In genomic region chr2:61764035-61764800, GRCh38 we compare ENCODE assay signal across 1 cellular context.
TF ChIP-seq lines count a peak whose summit lies in the region.

No MANE protein-coding gene starts in this region.

TF ChIP-seq in HepG2, 621 proteins besides CTCF, POLR2A, EP300 and RAD21 (continued from another document and continues in another):
- TF ChIP-seq ZNF33A (CRISPR knock-in tag; IDR thresholded peaks at IDR 0.05; ENCODE audit: borderline replicate concordance) (no peak), TRIM24 (CRISPR knock-in tag; IDR thresholded peaks at IDR 0.05) (no peak), CCAR2 (optimal IDR thresholded peaks at IDR 0.05; ENCODE audit: low read depth, low read length) (no peak), HDAC2 (CRISPR knock-in tag; IDR thresholded peaks at IDR 0.05) (0 out of 2 replicates have a peak, but pooled peaks have one; percentile 9), MXI1 (IDR thresholded peaks at IDR 0.05; ENCODE audit: borderline replicate concordance, low read depth, low read length) (peak; percentile 71; the same call in 1 of the 3 replicates), ZC3H13 (CRISPR knock-in tag; IDR thresholded peaks at IDR 0.05) (no peak; the same call in 1 of the 2 replicates), ZFP90 (CRISPR knock-in tag; IDR thresholded peaks at IDR 0.05; ENCODE audit: borderline replicate concordance) (peak; percentile 54; the same call in 1 of the 2 replicates), ZNF614 (CRISPR knock-in tag; IDR thresholded peaks at IDR 0.05; ENCODE audit: borderline replicate concordance) (0 out of 2 replicates have a peak, but pooled peaks have one; percentile 52), ZNF790 (CRISPR knock-in tag; IDR thresholded peaks at IDR 0.05; ENCODE audit: borderline replicate concordance) (no peak; the same call in 1 of the 2 replicates), ZNF10 (CRISPR knock-in tag; IDR thresholded peaks at IDR 0.05; ENCODE audit: borderline replicate concordance, low read depth) (no peak), GFI1 (CRISPR knock-in tag; IDR thresholded peaks at IDR 0.05; ENCODE audit: borderline replicate concordance) (peak; percentile 70; the same call in 1 of the 2 replicates), BRCA1 (CRISPR knock-in tag; IDR thresholded peaks at IDR 0.05) (peak; percentile 80; the same call in 1 of the 2 replicates), XRCC5 (optimal IDR thresholded peaks at IDR 0.05; ENCODE audit: low read length) (no peak), FOXK2 (IDR thresholded peaks at IDR 0.05) (no peak), ZFP37 (CRISPR knock-in tag; IDR thresholded peaks at IDR 0.05; ENCODE audit: borderline replicate concordance) (no peak), MAFK (conservative IDR thresholded peaks at IDR 0.05 in 1 of 2, IDR thresholded peaks at IDR 0.05 in 1 of 2; ENCODE audit: low read length in 2 of 2) (no peak), IRF2 (CRISPR knock-in tag; IDR thresholded peaks at IDR 0.05) (peak; percentile 65; the same call in 1 of the 2 replicates), ZNF160 (CRISPR knock-in tag; IDR thresholded peaks at IDR 0.05) (peak; percentile 46; the same call in 1 of the 2 replicates), SSRP1 (CRISPR knock-in tag; IDR thresholded peaks at IDR 0.05) (0 out of 2 replicates have a peak, but pooled peaks have one; percentile 66), ZNF660 (CRISPR knock-in tag; IDR thresholded peaks at IDR 0.05; ENCODE audit: borderline replicate concordance, low read depth) (no peak), ZBTB10 (CRISPR knock-in tag; IDR thresholded peaks at IDR 0.05; ENCODE audit: borderline replicate concordance) (0 out of 2 replicates have a peak, but pooled peaks have one; percentile 63), CEBPG (CRISPR knock-in tag; IDR thresholded peaks at IDR 0.05) (peak; percentile 4; the same call in 1 of the 2 replicates), SP4 (CRISPR knock-in tag; IDR thresholded peaks at IDR 0.05) (peak; percentile 70; the same call in 1 of the 2 replicates), PAF1 (CRISPR knock-in tag; IDR thresholded peaks at IDR 0.05) (no peak), ZNF549 (CRISPR knock-in tag; IDR thresholded peaks at IDR 0.05) (no peak), PRMT3 (CRISPR knock-in tag; IDR thresholded peaks at IDR 0.05; ENCODE audit: borderline replicate concordance, low read depth) (0 out of 2 replicates have a peak, but pooled peaks have one; percentile 61), ZNF12 (CRISPR knock-in tag; IDR thresholded peaks at IDR 0.05) (0 out of 2 replicates have a peak, but pooled peaks have one; percentile 9), ZNF343 (CRISPR knock-in tag; IDR thresholded peaks at IDR 0.05) (peak; percentile 50), SMAD3 (CRISPR knock-in tag; IDR thresholded peaks at IDR 0.05) (no peak), ETS1 (CRISPR knock-in tag; IDR thresholded peaks at IDR 0.05) (no peak), ZNF235 (CRISPR knock-in tag; IDR thresholded peaks at IDR 0.05; ENCODE audit: borderline replicate concordance) (no peak), NCOA2 (CRISPR knock-in tag; IDR thresholded peaks at IDR 0.05) (no peak; the same call in 1 of the 2 replicates), ZNF572 (CRISPR knock-in tag; IDR thresholded peaks at IDR 0.05) (peak; percentile 44; the same call in 1 of the 2 replicates), GTF3A (CRISPR knock-in tag; conservative IDR thresholded peaks at IDR 0.05) (no peak), GATA4 (IDR thresholded peaks at IDR 0.05; ENCODE audit: borderline replicate concordance, low read depth) (no peak)
- TF ChIP-seq, protein P1, sequence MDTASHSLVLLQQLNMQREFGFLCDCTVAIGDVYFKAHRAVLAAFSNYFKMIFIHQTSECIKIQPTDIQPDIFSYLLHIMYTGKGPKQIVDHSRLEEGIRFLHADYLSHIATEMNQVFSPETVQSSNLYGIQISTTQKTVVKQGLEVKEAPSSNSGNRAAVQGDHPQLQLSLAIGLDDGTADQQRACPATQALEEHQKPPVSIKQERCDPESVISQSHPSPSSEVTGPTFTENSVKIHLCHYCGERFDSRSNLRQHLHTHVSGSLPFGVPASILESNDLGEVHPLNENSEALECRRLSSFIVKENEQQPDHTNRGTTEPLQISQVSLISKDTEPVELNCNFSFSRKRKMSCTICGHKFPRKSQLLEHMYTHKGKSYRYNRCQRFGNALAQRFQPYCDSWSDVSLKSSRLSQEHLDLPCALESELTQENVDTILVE (CRISPR knock-in tag; IDR thresholded peaks at IDR 0.05): no peak
- TF ChIP-seq, protein P2, sequence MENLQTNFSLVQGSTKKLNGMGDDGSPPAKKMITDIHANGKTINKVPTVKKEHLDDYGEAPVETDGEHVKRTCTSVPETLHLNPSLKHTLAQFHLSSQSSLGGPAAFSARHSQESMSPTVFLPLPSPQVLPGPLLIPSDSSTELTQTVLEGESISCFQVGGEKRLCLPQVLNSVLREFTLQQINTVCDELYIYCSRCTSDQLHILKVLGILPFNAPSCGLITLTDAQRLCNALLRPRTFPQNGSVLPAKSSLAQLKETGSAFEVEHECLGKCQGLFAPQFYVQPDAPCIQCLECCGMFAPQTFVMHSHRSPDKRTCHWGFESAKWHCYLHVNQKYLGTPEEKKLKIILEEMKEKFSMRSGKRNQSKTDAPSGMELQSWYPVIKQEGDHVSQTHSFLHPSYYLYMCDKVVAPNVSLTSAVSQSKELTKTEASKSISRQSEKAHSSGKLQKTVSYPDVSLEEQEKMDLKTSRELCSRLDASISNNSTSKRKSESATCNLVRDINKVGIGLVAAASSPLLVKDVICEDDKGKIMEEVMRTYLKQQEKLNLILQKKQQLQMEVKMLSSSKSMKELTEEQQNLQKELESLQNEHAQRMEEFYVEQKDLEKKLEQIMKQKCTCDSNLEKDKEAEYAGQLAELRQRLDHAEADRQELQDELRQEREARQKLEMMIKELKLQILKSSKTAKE (CRISPR knock-in tag; IDR thresholded peaks at IDR 0.05; ENCODE audit: borderline replicate concordance): no peak
- TF ChIP-seq, protein P3, sequence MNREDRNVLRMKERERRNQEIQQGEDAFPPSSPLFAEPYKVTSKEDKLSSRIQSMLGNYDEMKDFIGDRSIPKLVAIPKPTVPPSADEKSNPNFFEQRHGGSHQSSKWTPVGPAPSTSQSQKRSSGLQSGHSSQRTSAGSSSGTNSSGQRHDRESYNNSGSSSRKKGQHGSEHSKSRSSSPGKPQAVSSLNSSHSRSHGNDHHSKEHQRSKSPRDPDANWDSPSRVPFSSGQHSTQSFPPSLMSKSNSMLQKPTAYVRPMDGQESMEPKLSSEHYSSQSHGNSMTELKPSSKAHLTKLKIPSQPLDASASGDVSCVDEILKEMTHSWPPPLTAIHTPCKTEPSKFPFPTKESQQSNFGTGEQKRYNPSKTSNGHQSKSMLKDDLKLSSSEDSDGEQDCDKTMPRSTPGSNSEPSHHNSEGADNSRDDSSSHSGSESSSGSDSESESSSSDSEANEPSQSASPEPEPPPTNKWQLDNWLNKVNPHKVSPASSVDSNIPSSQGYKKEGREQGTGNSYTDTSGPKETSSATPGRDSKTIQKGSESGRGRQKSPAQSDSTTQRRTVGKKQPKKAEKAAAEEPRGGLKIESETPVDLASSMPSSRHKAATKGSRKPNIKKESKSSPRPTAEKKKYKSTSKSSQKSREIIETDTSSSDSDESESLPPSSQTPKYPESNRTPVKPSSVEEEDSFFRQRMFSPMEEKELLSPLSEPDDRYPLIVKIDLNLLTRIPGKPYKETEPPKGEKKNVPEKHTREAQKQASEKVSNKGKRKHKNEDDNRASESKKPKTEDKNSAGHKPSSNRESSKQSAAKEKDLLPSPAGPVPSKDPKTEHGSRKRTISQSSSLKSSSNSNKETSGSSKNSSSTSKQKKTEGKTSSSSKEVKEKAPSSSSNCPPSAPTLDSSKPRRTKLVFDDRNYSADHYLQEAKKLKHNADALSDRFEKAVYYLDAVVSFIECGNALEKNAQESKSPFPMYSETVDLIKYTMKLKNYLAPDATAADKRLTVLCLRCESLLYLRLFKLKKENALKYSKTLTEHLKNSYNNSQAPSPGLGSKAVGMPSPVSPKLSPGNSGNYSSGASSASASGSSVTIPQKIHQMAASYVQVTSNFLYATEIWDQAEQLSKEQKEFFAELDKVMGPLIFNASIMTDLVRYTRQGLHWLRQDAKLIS (CRISPR knock-in tag; IDR thresholded peaks at IDR 0.05): no peak
- TF ChIP-seq, protein P4, sequence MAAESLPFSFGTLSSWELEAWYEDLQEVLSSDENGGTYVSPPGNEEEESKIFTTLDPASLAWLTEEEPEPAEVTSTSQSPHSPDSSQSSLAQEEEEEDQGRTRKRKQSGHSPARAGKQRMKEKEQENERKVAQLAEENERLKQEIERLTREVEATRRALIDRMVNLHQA (CRISPR knock-in tag; IDR thresholded peaks at IDR 0.05): 0 out of 2 replicates have a peak, but pooled peaks have one; percentile 5
- TF ChIP-seq, protein P5, sequence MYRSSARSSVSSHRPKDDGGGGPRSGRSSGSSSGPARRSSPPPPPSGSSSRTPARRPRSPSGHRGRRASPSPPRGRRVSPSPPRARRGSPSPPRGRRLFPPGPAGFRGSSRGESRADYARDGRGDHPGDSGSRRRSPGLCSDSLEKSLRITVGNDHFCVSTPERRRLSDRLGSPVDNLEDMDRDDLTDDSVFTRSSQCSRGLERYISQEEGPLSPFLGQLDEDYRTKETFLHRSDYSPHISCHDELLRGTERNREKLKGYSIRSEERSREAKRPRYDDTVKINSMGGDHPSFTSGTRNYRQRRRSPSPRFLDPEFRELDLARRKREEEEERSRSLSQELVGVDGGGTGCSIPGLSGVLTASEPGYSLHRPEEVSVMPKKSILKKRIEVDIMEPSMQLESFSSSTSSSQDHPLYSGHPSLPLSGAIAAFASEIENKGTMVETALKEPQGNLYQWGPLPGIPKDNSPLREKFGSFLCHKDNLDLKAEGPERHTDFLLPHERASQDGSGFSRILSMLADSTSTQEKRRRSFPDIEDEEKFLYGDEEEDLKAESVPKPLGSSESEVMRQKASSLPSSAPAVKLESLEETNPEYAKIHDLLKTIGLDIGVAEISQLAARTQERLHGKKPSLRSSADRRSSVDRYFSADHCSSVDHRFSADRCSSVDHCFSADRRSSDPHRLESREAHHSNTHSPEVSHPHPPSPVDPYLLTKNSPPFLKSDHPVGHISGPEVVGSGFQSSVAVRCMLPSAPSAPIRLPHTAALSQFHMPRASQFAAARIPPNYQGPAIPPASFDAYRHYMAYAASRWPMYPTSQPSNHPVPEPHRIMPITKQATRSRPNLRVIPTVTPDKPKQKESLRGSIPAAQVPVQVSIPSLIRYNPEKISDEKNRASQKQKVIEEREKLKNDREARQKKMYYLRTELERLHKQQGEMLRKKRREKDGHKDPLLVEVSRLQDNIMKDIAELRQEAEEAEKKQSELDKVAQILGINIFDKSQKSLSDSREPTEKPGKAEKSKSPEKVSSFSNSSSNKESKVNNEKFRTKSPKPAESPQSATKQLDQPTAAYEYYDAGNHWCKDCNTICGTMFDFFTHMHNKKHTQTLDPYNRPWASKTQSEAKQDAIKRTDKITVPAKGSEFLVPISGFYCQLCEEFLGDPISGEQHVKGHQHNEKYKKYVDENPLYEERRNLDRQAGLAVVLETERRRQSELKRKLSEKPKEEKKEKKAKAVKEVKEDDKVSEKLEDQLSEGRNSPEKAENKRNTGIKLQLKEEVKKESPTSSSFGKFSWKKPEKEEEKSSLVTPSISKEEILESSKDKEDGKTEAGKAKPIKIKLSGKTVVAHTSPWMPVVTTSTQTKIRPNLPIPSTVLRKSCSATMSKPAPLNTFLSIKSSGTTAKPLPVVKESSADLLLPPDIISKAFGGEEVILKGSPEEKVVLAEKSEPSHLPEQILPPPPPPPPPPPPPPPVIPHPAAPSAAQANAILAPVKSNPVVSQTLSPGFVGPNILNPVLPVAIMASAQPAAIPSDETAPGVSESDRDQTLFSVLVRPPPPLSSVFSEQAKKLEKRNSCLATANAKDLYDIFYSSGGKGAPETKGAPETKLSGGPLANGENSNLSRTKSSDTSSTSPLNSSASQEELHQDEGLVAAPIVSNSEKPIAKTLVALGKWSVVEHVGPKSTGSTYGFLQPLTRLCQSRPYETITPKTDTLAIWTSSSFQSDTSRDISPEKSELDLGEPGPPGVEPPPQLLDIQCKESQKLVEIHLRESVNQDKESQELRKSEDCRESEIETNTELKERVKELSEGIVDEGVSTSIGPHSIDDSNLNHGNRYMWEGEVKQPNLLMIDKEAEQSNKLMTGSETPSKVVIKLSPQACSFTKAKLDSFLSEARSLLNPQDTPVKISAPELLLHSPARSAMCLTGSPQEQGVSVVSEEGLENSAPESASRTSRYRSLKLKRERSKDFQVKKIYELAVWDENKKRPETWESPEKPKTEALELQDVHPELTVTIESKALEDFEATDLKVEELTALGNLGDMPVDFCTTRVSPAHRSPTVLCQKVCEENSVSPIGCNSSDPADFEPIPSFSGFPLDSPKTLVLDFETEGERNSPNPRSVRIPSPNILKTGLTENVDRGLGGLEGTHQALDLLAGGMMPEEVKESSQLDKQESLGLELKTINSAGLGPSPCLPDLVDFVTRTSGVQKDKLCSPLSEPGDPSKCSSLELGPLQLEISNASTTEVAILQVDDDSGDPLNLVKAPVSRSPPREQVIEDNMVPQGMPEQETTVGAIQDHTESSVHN (CRISPR knock-in tag; IDR thresholded peaks at IDR 0.05): no peak
- TF ChIP-seq, protein P6, sequence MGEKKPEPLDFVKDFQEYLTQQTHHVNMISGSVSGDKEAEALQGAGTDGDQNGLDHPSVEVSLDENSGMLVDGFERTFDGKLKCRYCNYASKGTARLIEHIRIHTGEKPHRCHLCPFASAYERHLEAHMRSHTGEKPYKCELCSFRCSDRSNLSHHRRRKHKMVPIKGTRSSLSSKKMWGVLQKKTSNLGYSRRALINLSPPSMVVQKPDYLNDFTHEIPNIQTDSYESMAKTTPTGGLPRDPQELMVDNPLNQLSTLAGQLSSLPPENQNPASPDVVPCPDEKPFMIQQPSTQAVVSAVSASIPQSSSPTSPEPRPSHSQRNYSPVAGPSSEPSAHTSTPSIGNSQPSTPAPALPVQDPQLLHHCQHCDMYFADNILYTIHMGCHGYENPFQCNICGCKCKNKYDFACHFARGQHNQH (CRISPR knock-in tag; IDR thresholded peaks at IDR 0.05): peak; percentile 58; the same call in 1 of the 2 replicates
